Comparison of ENCODE assay signal across 1 cellular context in genomic region chr3:51678186-51678585, GRCh38.
TF ChIP-seq lines count a peak whose summit lies in the region.

No MANE protein-coding gene starts in this region.

TF ChIP-seq in H1, 55 proteins besides CTCF, POLR2A, EP300 and RAD21:
- TF ChIP-seq E2F6 (IDR thresholded peaks at IDR 0.05) (no peak), CHD2 (IDR thresholded peaks at IDR 0.05; ENCODE audit: low read length) (no peak), USF2 (IDR thresholded peaks at IDR 0.05; ENCODE audit: low read length) (no peak), EZH2 (IDR thresholded peaks at IDR 0.05; ENCODE audit: low read depth, low read length, severe bottlenecking) (no peak), CEBPB (IDR thresholded peaks at IDR 0.05; ENCODE audit: low read depth, low read length) (no peak), CREB1 (IDR thresholded peaks at IDR 0.05) (no peak), RNF2 (IDR thresholded peaks at IDR 0.05; ENCODE audit: borderline replicate concordance, low read depth, low read length, missing control alignments, poor library complexity, severe bottlenecking) (no peak), HDAC6 (IDR thresholded peaks at IDR 0.05; ENCODE audit: low read depth, low read length) (no peak), RFX5 (IDR thresholded peaks at IDR 0.05; ENCODE audit: borderline replicate concordance, low read depth, low read length) (no peak), CHD7 (IDR thresholded peaks at IDR 0.05; ENCODE audit: insufficient replicate concordance, low read length) (no peak), SIRT6 (IDR thresholded peaks at IDR 0.05; ENCODE audit: low read length) (no peak)
